Comparison of ENCODE assay signal across 1 cellular context in the genomic region with DNA sequence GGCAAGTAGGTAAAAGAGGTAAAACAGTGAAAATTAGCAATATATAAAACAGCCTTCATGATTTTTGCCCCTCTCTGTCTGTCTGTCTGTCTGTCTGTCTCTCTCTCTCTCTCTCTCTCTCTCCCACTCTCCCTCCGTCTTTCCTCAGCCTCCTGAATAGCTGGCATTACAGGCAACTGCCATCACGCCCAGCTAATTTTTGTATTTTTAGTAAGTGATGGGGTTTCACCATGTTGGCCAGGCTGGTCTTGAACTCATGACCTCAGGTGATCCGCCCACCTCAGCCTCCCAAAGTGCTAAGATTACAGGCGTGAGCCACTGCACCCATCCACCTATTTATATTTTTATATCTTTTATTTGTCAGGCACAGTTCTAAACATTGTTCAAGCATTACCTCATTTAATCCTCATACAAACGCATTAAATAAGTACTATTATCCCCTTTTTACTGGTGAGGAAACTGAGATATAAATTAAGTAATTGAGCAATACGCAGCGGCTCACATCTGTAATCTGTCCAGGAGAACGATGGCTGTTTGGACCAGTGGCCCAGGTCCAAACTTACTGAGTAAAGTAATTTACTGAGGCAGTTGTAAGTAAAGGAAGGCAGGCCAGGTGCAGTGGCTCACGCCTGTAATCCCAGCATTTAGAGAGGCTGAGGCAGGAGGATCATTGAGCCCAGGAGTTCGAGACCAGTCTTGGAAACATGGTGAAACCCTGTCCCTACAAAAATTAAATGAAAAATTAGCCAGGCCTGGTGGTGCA.
TF ChIP-seq lines count a peak whose summit lies in the region.

No MANE protein-coding gene starts in this region.

TF ChIP-seq in HCT116, 20 proteins besides CTCF, POLR2A, EP300 and RAD21 (continued from another document):
- TF ChIP-seq TCF7L2 (IDR thresholded peaks at IDR 0.05; ENCODE audit: borderline replicate concordance, extremely low read depth, insufficient read depth, insufficient read length), result no peak
- TF ChIP-seq ZFX (IDR thresholded peaks at IDR 0.05), result no peak
- TF ChIP-seq YY1 (IDR thresholded peaks at IDR 0.05; ENCODE audit: extremely low read depth, insufficient replicate concordance, low read depth, low read length), result no peak
- TF ChIP-seq EZH2 (IDR thresholded peaks at IDR 0.05), result no peak
- no peak for TF ChIP-seq FOSL1 (IDR thresholded peaks at IDR 0.05; ENCODE audit: low read depth)
- TF ChIP-seq CEBPB (IDR thresholded peaks at IDR 0.05; ENCODE audit: low read depth), result no peak
- TF ChIP-seq, protein P1, sequence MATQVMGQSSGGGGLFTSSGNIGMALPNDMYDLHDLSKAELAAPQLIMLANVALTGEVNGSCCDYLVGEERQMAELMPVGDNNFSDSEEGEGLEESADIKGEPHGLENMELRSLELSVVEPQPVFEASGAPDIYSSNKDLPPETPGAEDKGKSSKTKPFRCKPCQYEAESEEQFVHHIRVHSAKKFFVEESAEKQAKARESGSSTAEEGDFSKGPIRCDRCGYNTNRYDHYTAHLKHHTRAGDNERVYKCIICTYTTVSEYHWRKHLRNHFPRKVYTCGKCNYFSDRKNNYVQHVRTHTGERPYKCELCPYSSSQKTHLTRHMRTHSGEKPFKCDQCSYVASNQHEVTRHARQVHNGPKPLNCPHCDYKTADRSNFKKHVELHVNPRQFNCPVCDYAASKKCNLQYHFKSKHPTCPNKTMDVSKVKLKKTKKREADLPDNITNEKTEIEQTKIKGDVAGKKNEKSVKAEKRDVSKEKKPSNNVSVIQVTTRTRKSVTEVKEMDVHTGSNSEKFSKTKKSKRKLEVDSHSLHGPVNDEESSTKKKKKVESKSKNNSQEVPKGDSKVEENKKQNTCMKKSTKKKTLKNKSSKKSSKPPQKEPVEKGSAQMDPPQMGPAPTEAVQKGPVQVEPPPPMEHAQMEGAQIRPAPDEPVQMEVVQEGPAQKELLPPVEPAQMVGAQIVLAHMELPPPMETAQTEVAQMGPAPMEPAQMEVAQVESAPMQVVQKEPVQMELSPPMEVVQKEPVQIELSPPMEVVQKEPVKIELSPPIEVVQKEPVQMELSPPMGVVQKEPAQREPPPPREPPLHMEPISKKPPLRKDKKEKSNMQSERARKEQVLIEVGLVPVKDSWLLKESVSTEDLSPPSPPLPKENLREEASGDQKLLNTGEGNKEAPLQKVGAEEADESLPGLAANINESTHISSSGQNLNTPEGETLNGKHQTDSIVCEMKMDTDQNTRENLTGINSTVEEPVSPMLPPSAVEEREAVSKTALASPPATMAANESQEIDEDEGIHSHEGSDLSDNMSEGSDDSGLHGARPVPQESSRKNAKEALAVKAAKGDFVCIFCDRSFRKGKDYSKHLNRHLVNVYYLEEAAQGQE (IDR thresholded peaks at IDR 0.05; ENCODE audit: low read depth), result no peak
- TF ChIP-seq POLR2AphosphoS5 (IDR thresholded peaks at IDR 0.05; ENCODE audit: low read depth, low read length), result no peak
- TF ChIP-seq, protein P2, sequence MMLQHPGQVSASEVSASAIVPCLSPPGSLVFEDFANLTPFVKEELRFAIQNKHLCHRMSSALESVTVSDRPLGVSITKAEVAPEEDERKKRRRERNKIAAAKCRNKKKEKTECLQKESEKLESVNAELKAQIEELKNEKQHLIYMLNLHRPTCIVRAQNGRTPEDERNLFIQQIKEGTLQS (IDR thresholded peaks at IDR 0.05), result no peak
- TF ChIP-seq SIN3A (IDR thresholded peaks at IDR 0.05; ENCODE audit: low read depth), result no peak
- TF ChIP-seq EGR1 (IDR thresholded peaks at IDR 0.05; ENCODE audit: low read depth), result no peak
- no peak for TF ChIP-seq EZH2phosphoT487 (IDR thresholded peaks at IDR 0.05; ENCODE audit: borderline replicate concordance)
- TF ChIP-seq SRF (IDR thresholded peaks at IDR 0.05; ENCODE audit: low read depth), result no peak
